ENCODE assay signal across 27 cellular contexts in the genomic region with DNA sequence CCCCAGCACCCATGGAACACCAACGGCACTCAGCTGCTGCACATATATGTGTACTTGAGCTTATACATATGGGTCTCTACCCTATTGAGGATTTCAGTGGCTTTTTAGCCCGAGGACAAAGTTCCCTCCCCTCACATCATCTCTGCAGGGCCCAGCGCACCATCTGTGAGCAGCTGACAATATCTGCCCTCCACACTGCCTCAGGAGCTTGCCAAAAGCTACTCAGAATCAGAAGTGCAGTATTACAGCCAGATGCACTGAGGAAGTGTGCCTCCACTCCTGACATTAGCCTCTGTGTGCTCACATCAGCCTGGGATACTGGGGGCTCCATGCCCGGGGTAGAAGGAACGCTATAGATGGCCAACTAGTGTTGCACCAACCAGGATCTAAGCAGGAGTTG.
"Had no signal": no experiment of that assay in that cellular context is flagged by ENCODE, and none has a peak within 500 bp of the region (broad histone marks: within the 10 kb centered on the region; RNA-seq: fewer than 3 reads in every experiment).

No MANE protein-coding gene starts in this region.

- H3K4me3 ChIP-seq: ascending aorta, breast epithelium, cardiac muscle cell, coronary artery, dorsolateral prefrontal cortex had no signal

- H3K4me1 ChIP-seq: ascending aorta had no signal

- H3K27ac ChIP-seq: ascending aorta, breast epithelium, cardiac muscle cell, coronary artery, dorsolateral prefrontal cortex, WERI-Rb-1 had no signal

- H3K27me3 ChIP-seq: ascending aorta, breast epithelium, cardiac muscle cell had no signal

- H3K9me3 ChIP-seq: ascending aorta, breast epithelium had no signal

- H3K36me3 ChIP-seq: ascending aorta, breast epithelium, cardiac muscle cell, WERI-Rb-1 had no signal

- DNase-seq: activated B cell treated with CpG ODN at 0.5 μM for 24 hours; activated CD4-positive, alpha-beta T cell treated with anti-CD3 and anti-CD28 coated beads for 48 hours; activated CD4-positive, alpha-beta T cell treated with anti-CD3 and anti-CD28 coated beads, Interleukin-2, amount 50 U/mL, for 1 hour; activated CD4-positive, alpha-beta T cell treated with anti-CD3 and anti-CD28 coated beads, Interleukin-2, amount 50 U/mL, for 48 hours; activated CD8-positive, alpha-beta memory T cell treated with anti-CD3 and anti-CD28 coated beads, Interleukin-2, amount 10 ng/mL, durations not matched to agents 7 days and 5 days; activated CD8-positive, alpha-beta memory T cell treated with anti-CD3 and anti-CD28 coated beads, Interleukin-2, amount 50 U/mL, for 4 hours; activated CD8-positive, alpha-beta T cell treated with anti-CD3 and anti-CD28 coated beads, Interleukin-2, amount 10 ng/mL, durations not matched to agents 7 days and 5 days; activated effector memory CD4-positive, alpha-beta T cell treated with anti-CD3 and anti-CD28 coated beads, Interleukin-2, amount 50 U/mL, for 16 hours; activated naive CD4-positive, alpha-beta T cell treated with anti-CD3 and anti-CD28 coated beads, Interleukin-2, amount 10 ng/mL, durations not matched to agents 7 days and 5 days; activated naive CD8-positive, alpha-beta T cell treated with anti-CD3 and anti-CD28 coated beads, Interleukin-2, amount 10 ng/mL, durations not matched to agents 7 days and 5 days; activated T-cell treated with anti-CD3 and anti-CD28 coated beads, Interleukin-2, amount 50 U/mL, for 1 hour; activated T-cell treated with anti-CD3 and anti-CD28 coated beads, Interleukin-2, amount 50 U/mL, for 48 hours; dorsolateral prefrontal cortex; effector memory CD4-positive, alpha-beta T cell; endodermal cell; foreskin fibroblast; T-helper 1 cell; T-helper 17 cell; T1000; WERI-Rb-1 had no signal

- ATAC-seq: activated CD4-positive, CD25-positive, alpha-beta regulatory T cell treated with anti-CD3 and anti-CD28 coated beads, Interleukin-2, amount 50 U/mL, for 24 hours; activated CD8-positive, alpha-beta memory T cell treated with anti-CD3 and anti-CD28 coated beads, Interleukin-2, amount 10 ng/mL, durations not matched to agents 7 days and 5 days; activated CD8-positive, alpha-beta T cell treated with anti-CD3 and anti-CD28 coated beads, Interleukin-2, amount 10 ng/mL, durations not matched to agents 7 days and 5 days; activated naive CD4-positive, alpha-beta T cell treated with anti-CD3 and anti-CD28 coated beads, Interleukin-2, amount 50 U/mL, for 72 hours; esophagus mucosa; T-helper 17 cell had no signal
